In genomic region chr16:47467501-47467900, GRCh38 we compare ENCODE assay signal across 20 cellular contexts. TPM values are rescaled to one million over a fixed set of nuclear protein-coding genes. Genes with fewer than 3 reads are reported as not detected.
DNase-seq lines count a peak whose midpoint lies in the region; ATAC-seq, FAIRE-seq and TF ChIP-seq lines count a peak whose summit lies in the region.
"Had no signal": no experiment of that assay in that cellular context is flagged by ENCODE, and none has a peak within 500 bp of the region (broad histone marks: within the 10 kb centered on the region; RNA-seq: fewer than 3 reads in every experiment).

No MANE protein-coding gene starts in this region.

- H3K4me2 ChIP-seq in K562 (ENCODE audit: insufficient read depth, low read length) = peak overlapping the region; percentile 73
- H3K4me2 ChIP-seq: SK-N-SH had no signal

- WGBS in K562 (ENCODE audit: insufficient coverage, low coverage, missing lambda C conversion rate) = 8% methylated on average over 2 of the region's 2 CpGs
- WGBS in mesodermal cell (ENCODE audit: insufficient coverage in 2 of 2), 2 experiments = no CpG with 5 or more reads among the region's 2 CpGs

- H3K9me3 Mint-ChIP-seq in CD8-positive, alpha-beta memory T cell = no peaks in the 10 kb centered on the region
- H3K9me3 Mint-ChIP-seq: CD4-positive, alpha-beta memory T cell had no signal

- H3K36me3 ChIP-seq in CD8-positive, alpha-beta memory T cell (ENCODE audit: insufficient read depth, low read length) = peaks cover 4% of the 10 kb centered on the region
- peaks cover 46% of the 10 kb centered on the region; the same call in 2 of the 3 replicates for H3K36me3 ChIP-seq in K562 (ENCODE audit: control insufficient read depth, insufficient read depth, low read length)
- H3K36me3 ChIP-seq in mesodermal cell (ENCODE audit: control insufficient read depth, insufficient read depth, low read length) = peaks cover 7% of the 10 kb centered on the region

- no peaks in the 10 kb centered on the region for H3K9me1 ChIP-seq in K562 (ENCODE audit: control insufficient read depth, insufficient read depth, low read length)

- POLR2A ChIA-PET in CD8-positive, alpha-beta memory T cell (lab: Charles Lee) = no interaction called here
- POLR2A ChIA-PET in K562 (lab: Yijun Ruan, JAX) = interaction anchor here (0.7 to 1.8 kb wide), 7 partner anchors 8 to 302 kb away, joined by 3 to 8 read pairs (median 4); no protein-coding TSS in a partner anchor

- H3K9me3 ChIP-seq in CD8-positive, alpha-beta memory T cell (ENCODE audit: low read length) = no peaks in the 10 kb centered on the region
- H3K9me3 ChIP-seq in K562 (replicated peaks; ENCODE audit: control insufficient read depth, insufficient read depth, low read depth, low read length) (no peaks in the 10 kb centered on the region), mesodermal cell (ENCODE audit: control insufficient read depth, low read length) (no peaks in the 10 kb centered on the region)
- H3K9me3 ChIP-seq: SK-N-SH had no signal

- peak; percentile 9 for FAIRE-seq in GM12892 (lab: Jason Lieb, UNC)
- FAIRE-seq in K562 (lab: Jason Lieb, UNC) = peak; percentile 67
- FAIRE-seq: A204.1, D721Med, G401.6 had no signal

- TF ChIP-seq CTCF in K562 (IDR thresholded peaks at IDR 0.05 in 2 of 3, conservative IDR thresholded peaks at IDR 0.05 in 1 of 3; ENCODE audit: insufficient read depth in 2 of 3, low read depth in 1 of 3, low read length in 3 of 3) = no peak

- no peak overlapping the region for H3K4me3 ChIP-seq in CD8-positive, alpha-beta memory T cell (ENCODE audit: low read length)
- H3K4me3 ChIP-seq in K562 (peak overlapping the region; percentile 5; the same call in 1 of the 2 replicates), mesodermal cell (ENCODE audit: extremely low read depth, insufficient read depth, low read length, poor library complexity, severe bottlenecking) (no peak overlapping the region)
- H3K4me3 ChIP-seq: GM23248 had no signal

- H4K20me1 ChIP-seq in K562 (replicated peaks; ENCODE audit: control insufficient read depth, insufficient read depth, low read length) = no peaks in the 10 kb centered on the region

- no peak for TF ChIP-seq RAD21 in K562 (CRISPR knock-in tag; conservative IDR thresholded peaks at IDR 0.05 in 1 of 2, IDR thresholded peaks at IDR 0.05 in 1 of 2)

- CTCF ChIA-PET in CD8-positive, alpha-beta memory T cell (lab: Charles Lee) = interaction anchor here (1.4 kb wide), 1 partner anchor 16 kb away, joined by 3 read pairs; no protein-coding TSS in a partner anchor
- CTCF ChIA-PET in K562 (lab: Yijun Ruan, JAX; ENCODE audit: low intra/inter-chr PET ratio) = interaction anchor here (0.6 kb wide), 1 partner anchor 23 kb away, joined by 3 read pairs; no protein-coding TSS in a partner anchor

- H3K4me1 ChIP-seq in CD8-positive, alpha-beta memory T cell (ENCODE audit: insufficient read depth, low read length) = peaks cover 7% of the 10 kb centered on the region
- H3K4me1 ChIP-seq in K562 (replicated peaks in 1 of 2; ENCODE audit: control insufficient read depth in 2 of 2, insufficient read depth in 2 of 2, low read length in 2 of 2) (peaks cover 0 to 34% of the 10 kb centered on the region in 2 experiments; a peak in 4 of 5 replicates), mesodermal cell (ENCODE audit: control insufficient read depth, insufficient read depth, low read length, poor library complexity, severe bottlenecking) (peaks cover 10% of the 10 kb centered on the region)

- peak overlapping the region in 1 of 2 experiments; percentile 98; a peak in 2 of 4 replicates for H3K9ac ChIP-seq in K562 (ENCODE audit: insufficient read depth in 1 of 2, low read depth in 2 of 2, low read length in 2 of 2)
- H3K9ac ChIP-seq: GM23248, SK-N-SH had no signal

- peaks cover 0 to 15% (median 10%) of the 10 kb centered on the region in 3 donors for H3K36me3 Mint-ChIP-seq in CD8-positive, alpha-beta memory T cell

- H3K4me1 Mint-ChIP-seq in CD8-positive, alpha-beta memory T cell = peaks cover 50 to 75% (median 71%) of the 10 kb centered on the region in 3 donors

- intact Hi-C loops in K562 (cut with micrococcal nuclease) = loop anchor here (5.0 to 10.0 kb wide), 3 partner anchors 50 to 213 kb away; no protein-coding TSS in a partner anchor

- no peak overlapping the region for H2AFZ ChIP-seq in K562 (ENCODE audit: low read depth, low read length)
- H2AFZ ChIP-seq: GM23248 had no signal

- TF ChIP-seq POLR2A in GM12892 (IDR thresholded peaks at IDR 0.05; ENCODE audit: low read depth, low read length) (no peak), K562 (conservative IDR thresholded peaks at IDR 0.05) (no peak)

- no peak for TF ChIP-seq EP300 in K562 (IDR thresholded peaks at IDR 0.05; ENCODE audit: low read length)

- peak; percentile 5; the same call in 2 of the 3 replicates for ATAC-seq in K562
- ATAC-seq in HG03095 (IDR thresholded peaks at IDR 0.05; ENCODE audit: unreplicated experiment) = no peak

- in situ Hi-C loops in K562 (cut with MboI) = no loop called here

- no TSS peak for BruUV-seq in K562 (replicated peaks; lab: Mats Ljungman, UMichigan)

- H3K27me3 ChIP-seq in CD8-positive, alpha-beta memory T cell (ENCODE audit: insufficient read depth, low read length, poor library complexity, severe bottlenecking) = no peaks in the 10 kb centered on the region
- H3K27me3 ChIP-seq in K562 (ENCODE audit: control insufficient read depth in 2 of 2, insufficient read depth in 2 of 2, low read length in 2 of 2) = no peaks in the 10 kb centered on the region

- no peak overlapping the region for H3K27ac Mint-ChIP-seq in CD8-positive, alpha-beta memory T cell

- H3K79me2 ChIP-seq in K562 (ENCODE audit: control insufficient read depth, insufficient read depth, low read length) = peaks cover 100% of the 10 kb centered on the region

- no peak overlapping the region for H3K4me3 Mint-ChIP-seq in CD8-positive, alpha-beta memory T cell
- H3K4me3 Mint-ChIP-seq: CD4-positive, alpha-beta memory T cell had no signal

- H3K27me3 Mint-ChIP-seq in CD8-positive, alpha-beta memory T cell = no peaks in the 10 kb centered on the region
- H3K27me3 Mint-ChIP-seq: CD4-positive, alpha-beta memory T cell had no signal

- peak overlapping the region; percentile 40 for H3K27ac ChIP-seq in CD8-positive, alpha-beta memory T cell (ENCODE audit: low read depth, low read length)
- peak overlapping the region; percentile 99 for H3K27ac ChIP-seq in K562 (ENCODE audit: extremely low read depth, low read depth, low read length)
- peak overlapping the region; percentile 80 for H3K27ac ChIP-seq in mesodermal cell (ENCODE audit: low read depth, low read length, severe bottlenecking)
- H3K27ac ChIP-seq: GM23248 had no signal

- no peak for DNase-seq in CD8-positive, alpha-beta memory T cell
- no peak for DNase-seq in GM12892 (ENCODE audit: insufficient read length)
- DNase-seq in K562 (ENCODE audit: extremely low read depth in 1 of 4, low spot score in 3 of 4) = peak in 1 of 4 experiments; percentile 33
- no peak for DNase-seq in NCI-H1092 (lab: John Stamatoyannopoulos, UW)
- no peak for DNase-seq in CD1c-positive myeloid dendritic cell (ENCODE audit: extremely low spot score)
- DNase-seq in DMS 273 (lab: John Stamatoyannopoulos, UW; ENCODE audit: unreplicated experiment) = no peak
- DNase-seq: CD4-positive, alpha-beta memory T cell; DMS79; GM23248; HCEC 1CT; NCI-H1105; NCI-H510A treated with DMSO at 0.1 percent for 48 hours; NCI-H82; SHP77 treated with DMSO at 0.1 percent for 48 hours; SK-N-SH had no signal

RNA-seq across cellular contexts. Expression of gene PHKB, which starts 6.4 kb away (rescaled TPM):
- 10 to 100 TPM; 23.0 to 25.4 TPM for total RNA-seq in CD8-positive, alpha-beta memory T cell
- 29.2 TPM for polyA plus RNA-seq in CD8-positive, alpha-beta memory T cell
- 27.9 TPM for polyA plus RNA-seq in GM12892 (2012; ENCODE audit: missing spikeins)
- 210 and 638 TPM in 2 replicates for total RNA-seq in K562 (2011; cell fraction: chromatin; rRNA removed; ENCODE audit: low replicate concordance)
- total RNA-seq in K562 (2011; cell fraction: nucleolus; rRNA removed) = 112 and 129 TPM in 2 replicates
- total RNA-seq in K562 (2011; cell fraction: nucleoplasm; rRNA removed) = 274 and 479 TPM in 2 replicates
- total RNA-seq in K562 (2014; rRNA removed) (59.7 and 63.3 TPM in 2 replicates), K562 (2014; rRNA removed; fragmentation: Illumina TruSeq; extraction: Trizol) (89.3 and 95.8 TPM in 2 replicates), K562 (2015; rRNA removed; fragmentation: Illumina TruSeq; extraction: Trizol) (78.1 and 83.2 TPM in 2 replicates), K562 (2021) (68.2 and 69.1 TPM in 2 replicates)
- polyA plus RNA-seq in K562 (2011; rRNA removed) (82.3 and 92.3 TPM in 2 replicates), K562 (2014; fragmentation: Illumina TruSeq; extraction: Trizol) (53.9 and 59.9 TPM in 2 replicates), K562 (2014; fragmentation: Nextera tagmentation; extraction: Ambion mirVana) (10 to 100 TPM; 24.7 to 44.3 TPM), K562 (2014; rRNA removed) (66.0 and 67.0 TPM in 2 replicates)
- 23.0 and 44.2 TPM in 2 replicates for polyA plus RNA-seq in K562 (2011; cell fraction: cytosol; rRNA removed)
- polyA plus RNA-seq in K562 (2011; cell fraction: nucleus; rRNA removed) = 88.0 and 98.1 TPM in 2 replicates
- 57.7 and 59.2 TPM in 2 replicates for polyA plus RNA-seq in K562 (2012)
- 299 and 332 TPM in 2 replicates for polyA minus RNA-seq in K562 (2011; rRNA and poly(A)+ RNA removed)
- polyA minus RNA-seq in K562 (2011; cell fraction: cytosol; rRNA and poly(A)+ RNA removed) = 58.5 and 67.1 TPM in 2 replicates
- 158 and 236 TPM in 2 replicates for polyA minus RNA-seq in K562 (2011; cell fraction: nucleus; rRNA and poly(A)+ RNA removed)
- 48.4 TPM for polyA plus RNA-seq in mesodermal cell (2013, experiment 1 of 2)
- 57.6 TPM for polyA plus RNA-seq in mesodermal cell (2013, experiment 2 of 2)

RNA-seq across cellular contexts. Expression of gene ITFG1, which starts 6.6 kb away (rescaled TPM):
- total RNA-seq in CD8-positive, alpha-beta memory T cell = 10 to 100 TPM; 24.9 to 26.8 TPM
- polyA plus RNA-seq in CD8-positive, alpha-beta memory T cell = 24.5 TPM
- 27.7 TPM for polyA plus RNA-seq in GM12892 (2012; ENCODE audit: missing spikeins)
- 81.3 and 185 TPM in 2 replicates for total RNA-seq in K562 (2011; cell fraction: chromatin; rRNA removed; ENCODE audit: low replicate concordance)
- total RNA-seq in K562 (2011; cell fraction: nucleolus; rRNA removed) = 70.9 and 95.7 TPM in 2 replicates
- total RNA-seq in K562 (2011; cell fraction: nucleoplasm; rRNA removed) = 123 and 138 TPM in 2 replicates
- 24.3 and 27.1 TPM in 2 replicates for total RNA-seq in K562 (2014; rRNA removed)
- total RNA-seq in K562 (2014; rRNA removed; fragmentation: Illumina TruSeq; extraction: Trizol) = 60.7 and 66.9 TPM in 2 replicates
- total RNA-seq in K562 (2015; rRNA removed; fragmentation: Illumina TruSeq; extraction: Trizol) = 53.2 and 55.4 TPM in 2 replicates
- 35.8 and 37.1 TPM in 2 replicates for total RNA-seq in K562 (2021)
- 66.1 and 83.5 TPM in 2 replicates for polyA plus RNA-seq in K562 (2011; rRNA removed)
- 20.0 and 37.0 TPM in 2 replicates for polyA plus RNA-seq in K562 (2011; cell fraction: cytosol; rRNA removed)
- polyA plus RNA-seq in K562 (2011; cell fraction: nucleus; rRNA removed) = 18.4 and 29.4 TPM in 2 replicates
- 35.0 and 36.9 TPM in 2 replicates for polyA plus RNA-seq in K562 (2012)
- 50.8 and 61.1 TPM in 2 replicates for polyA plus RNA-seq in K562 (2014; fragmentation: Illumina TruSeq; extraction: Trizol)
- 10 to 100 TPM; 17.1 to 21.9 TPM for polyA plus RNA-seq in K562 (2014; fragmentation: Nextera tagmentation; extraction: Ambion mirVana)
- 24.5 and 24.7 TPM in 2 replicates for polyA plus RNA-seq in K562 (2014; rRNA removed)
- polyA minus RNA-seq in K562 (2011; rRNA and poly(A)+ RNA removed) = 73.3 and 75.5 TPM in 2 replicates
- 13.7 and 22.6 TPM in 2 replicates for polyA minus RNA-seq in K562 (2011; cell fraction: cytosol; rRNA and poly(A)+ RNA removed)
- 51.2 and 69.6 TPM in 2 replicates for polyA minus RNA-seq in K562 (2011; cell fraction: nucleus; rRNA and poly(A)+ RNA removed)
- polyA plus RNA-seq in mesodermal cell (2013, experiment 1 of 2) = 59.3 TPM
- 58.5 TPM for polyA plus RNA-seq in mesodermal cell (2013, experiment 2 of 2)

Comparison
In these comparisons a context has a peak if more than half of its experiments do, and no peak if none do; other contexts are left out.
1. H3K27ac ChIP-seq: peak in every context shown above with its lines; median percentile 99 in K562; 80 in mesodermal cell; 40 in CD8-positive, alpha-beta memory T cell.